In the genomic region with DNA sequence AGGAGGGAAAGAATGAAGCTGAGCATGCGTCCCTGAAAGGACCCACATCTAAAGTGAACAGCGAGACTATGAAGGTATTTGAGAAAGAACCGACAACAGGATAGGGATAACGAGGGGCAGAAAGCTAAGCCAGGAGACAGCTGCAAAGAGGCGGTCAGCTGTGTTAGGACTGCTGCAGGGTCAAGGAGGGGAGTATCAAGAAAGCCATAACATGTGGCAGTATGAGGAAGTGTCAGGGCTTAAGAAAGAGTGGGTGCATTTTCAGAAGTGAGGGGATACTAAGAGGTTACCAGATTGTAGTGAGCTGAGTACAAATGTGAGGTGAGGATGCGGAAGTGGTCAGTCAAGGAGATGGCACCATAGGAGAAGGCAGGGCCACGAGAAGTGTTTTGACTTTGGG, we compare ENCODE assay signal across 14 cellular contexts.
"Had no signal": no experiment of that assay in that cellular context is flagged by ENCODE, and none has a peak within 500 bp of the region (broad histone marks: within the 10 kb centered on the region; RNA-seq: fewer than 3 reads in every experiment).

No MANE protein-coding gene starts in this region.

- H3K9me3 Mint-ChIP-seq: activated CD8-positive, alpha-beta T cell treated with anti-CD3 and anti-CD28 coated beads for 36 hours; activated T-cell treated with anti-CD3 and anti-CD28 coated beads, Interleukin-2, amount 50 U/mL, for 72 hours; neural crest cell had no signal

- H3K9me3 ChIP-seq: right atrium auricular region, upper lobe of left lung had no signal

- H3K4me3 ChIP-seq: cardiac muscle cell, right atrium auricular region, upper lobe of left lung had no signal

- H3K27ac ChIP-seq: cardiac muscle cell, right atrium auricular region, upper lobe of left lung had no signal

- FAIRE-seq: colon, islet of Langerhans had no signal

- H3K4me3 Mint-ChIP-seq: activated CD8-positive, alpha-beta T cell treated with anti-CD3 and anti-CD28 coated beads for 36 hours; activated T-cell treated with anti-CD3 and anti-CD28 coated beads, Interleukin-2, amount 50 U/mL, for 72 hours; neural crest cell had no signal

- DNase-seq: activated CD8-positive, alpha-beta memory T cell treated with anti-CD3 and anti-CD28 coated beads, Interleukin-2, amount 50 U/mL, for 4 hours; activated CD8-positive, alpha-beta T cell treated with anti-CD3 and anti-CD28 coated beads for 36 hours; activated T-cell treated with anti-CD3 and anti-CD28 coated beads, Interleukin-2, amount 50 U/mL, for 72 hours; foreskin melanocyte; head of caudate nucleus; mammary epithelial cell; stimulated activated naive CD4-positive, alpha-beta T cell; T-helper 9 cell; upper lobe of left lung had no signal

- H3K27me3 Mint-ChIP-seq: activated CD8-positive, alpha-beta T cell treated with anti-CD3 and anti-CD28 coated beads for 36 hours had no signal

- ATAC-seq: activated CD8-positive, alpha-beta T cell treated with anti-CD3 and anti-CD28 coated beads for 36 hours; activated T-cell treated with anti-CD3 and anti-CD28 coated beads, Interleukin-2, amount 50 U/mL, for 72 hours had no signal

- H3K27me3 ChIP-seq: cardiac muscle cell, right atrium auricular region, upper lobe of left lung had no signal
